27 cellular contexts compared by ENCODE assay signal in the genomic region with DNA sequence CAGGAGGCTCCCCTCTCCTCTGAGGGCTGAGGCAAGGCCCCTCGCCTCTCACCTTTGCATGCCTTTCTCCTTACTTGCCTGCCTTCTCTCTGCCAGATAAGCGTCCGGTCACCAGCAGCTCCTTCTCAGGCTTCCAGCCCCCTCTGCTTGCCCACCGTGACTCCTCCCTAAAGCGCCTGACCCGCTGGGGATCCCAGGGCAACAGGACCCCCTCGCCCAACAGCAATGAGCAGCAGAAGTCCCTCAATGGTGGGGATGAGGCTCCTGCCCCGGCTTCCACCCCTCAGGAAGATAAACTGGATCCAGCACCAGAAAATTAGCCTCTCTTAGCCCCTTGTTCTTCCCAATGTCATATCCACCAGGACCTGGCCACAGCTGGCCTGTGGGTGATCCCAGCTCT. TPM values are rescaled to one million over a fixed set of nuclear protein-coding genes. Genes with fewer than 3 reads are reported as not detected.
DNase-seq lines count a peak whose midpoint lies in the region; ATAC-seq and TF ChIP-seq lines count a peak whose summit lies in the region.
"Had no signal": no experiment of that assay in that cellular context is flagged by ENCODE, and none has a peak within 500 bp of the region (broad histone marks: within the 10 kb centered on the region; RNA-seq: fewer than 3 reads in every experiment).

No MANE protein-coding gene starts in this region.

- no peaks in the 10 kb centered on the region for H3K9me3 Mint-ChIP-seq in MCF 10A (ENCODE audit: unreplicated experiment)
- no peaks in the 10 kb centered on the region for H3K9me3 Mint-ChIP-seq in central memory CD8-positive, alpha-beta T cell
- H3K9me3 Mint-ChIP-seq: activated T-cell treated with anti-CD3 and anti-CD28 coated beads, Interleukin-2, amount 50 U/mL, for 72 hours; immature natural killer cell had no signal

- H2AFZ ChIP-seq in SK-N-SH (ENCODE audit: low read depth) (no peak overlapping the region), hepatocyte (no peak overlapping the region)
- H2AFZ ChIP-seq: PC-9 had no signal

- H3K27me3 Mint-ChIP-seq in MCF 10A (ENCODE audit: insufficient read depth, unreplicated experiment): no peaks in the 10 kb centered on the region
- H3K27me3 Mint-ChIP-seq in central memory CD8-positive, alpha-beta T cell: no peaks in the 10 kb centered on the region

- H3K4me2 ChIP-seq in SK-N-SH (no peak overlapping the region), hepatocyte (no peak overlapping the region)
- H3K4me2 ChIP-seq: PC-9 had no signal

- no peak overlapping the region for H3K9ac ChIP-seq in SK-N-SH

- H3K79me2 ChIP-seq in SK-N-SH (ENCODE audit: insufficient read depth): no peaks in the 10 kb centered on the region
- H3K79me2 ChIP-seq in hepatocyte: no peaks in the 10 kb centered on the region

- ATAC-seq in SK-N-SH treated with all-trans-retinoic acid at 6 μM for 48 hours (no peak), upper lobe of left lung (ENCODE audit: low FRiP score in 2 of 2) (no peak)
- no peak for ATAC-seq in central memory CD8-positive, alpha-beta T cell (replicated peaks; ENCODE audit: extremely low read depth, poor library complexity, severe bottlenecking)
- ATAC-seq: activated CD4-positive, CD25-positive, alpha-beta regulatory T cell treated with anti-CD3 and anti-CD28 coated beads, Interleukin-2, amount 50 U/mL, for 24 hours; activated T-cell treated with anti-CD3 and anti-CD28 coated beads, Interleukin-2, amount 50 U/mL, for 72 hours; gastroesophageal sphincter; left colon; sciatic nerve had no signal

- TF ChIP-seq RAD21 in SK-N-SH (IDR thresholded peaks at IDR 0.05; ENCODE audit: low read length): no peak

- H4K20me1 ChIP-seq in SK-N-SH (ENCODE audit: insufficient read depth) (no peaks in the 10 kb centered on the region), hepatocyte (ENCODE audit: insufficient read depth, poor library complexity, severe bottlenecking) (no peaks in the 10 kb centered on the region)

- CTCF ChIA-PET in SK-N-SH (lab: Yijun Ruan, JAX) (interaction anchor here (0.9 to 1.1 kb wide), 2 partner anchors 79 to 217 kb away, joined by 3 read pairs; no protein-coding TSS in a partner anchor), MCF 10A (lab: Yijun Ruan, JAX) (interaction anchor here (0.6 to 1.3 kb wide), 3 partner anchors 25 to 128 kb away, joined by 3 to 4 read pairs (median 3); no protein-coding TSS in a partner anchor)

- peaks cover 0 to 7% of the 10 kb centered on the region in 2 experiments; a peak in 1 of 4 replicates for H3K4me1 ChIP-seq in SK-N-SH (ENCODE audit: control insufficient read depth in 1 of 2, insufficient read depth in 2 of 2, low read depth in 1 of 2, low read length in 1 of 2)
- no peaks in the 10 kb centered on the region for H3K4me1 ChIP-seq in breast epithelium
- peaks cover 8% of the 10 kb centered on the region for H3K4me1 ChIP-seq in vagina
- H3K4me1 ChIP-seq in hepatocyte (ENCODE audit: insufficient read depth): peaks cover 8% of the 10 kb centered on the region
- peaks cover 6 to 18% (median 14%) of the 10 kb centered on the region in 4 donors for H3K4me1 ChIP-seq in upper lobe of left lung

- no peak for TF ChIP-seq POLR2A in breast epithelium (IDR thresholded peaks at IDR 0.05)
- no peak for TF ChIP-seq POLR2A in vagina (IDR thresholded peaks at IDR 0.05)
- no peak for TF ChIP-seq POLR2A in upper lobe of left lung (IDR thresholded peaks at IDR 0.05)

- DNase-seq in SK-N-SH (peak; percentile 4), MCF 10A (ENCODE audit: unreplicated experiment) (no peak), breast epithelium (ENCODE audit: low spot score in 2 of 2) (no peak), vagina (ENCODE audit: extremely low spot score in 2 of 2) (peak; percentile 52 to 72), hepatocyte (ENCODE audit: low spot score) (no peak), upper lobe of left lung (no peak)
- no peak for DNase-seq in central memory CD8-positive, alpha-beta T cell (ENCODE audit: low spot score in 2 of 2)
- DNase-seq: activated T-cell treated with anti-CD3 and anti-CD28 coated beads, Interleukin-2, amount 50 U/mL, for 72 hours; dermis blood vessel endothelial cell; EL; hippocampal formation; immature natural killer cell; left colon; MV-4-11; NCI-H2171; NCI-H510A treated with DMSO at 0.1 percent for 48 hours; PC-9; Right ventricle myocardium superior; stimulated activated CD4-positive, alpha-beta T cell treated with anti-CD3 and anti-CD28 coated beads, Interleukin-4, amount 100 ng/mL, for 24 hours; stimulated activated naive CD4-positive, alpha-beta T cell; uterus had no signal

- H3K9me2 ChIP-seq in SK-N-SH (no peaks in the 10 kb centered on the region), hepatocyte (replicated peaks; ENCODE audit: insufficient read depth) (no peaks in the 10 kb centered on the region)

- intact Hi-C loops in MCF 10A (cut with micrococcal nuclease): no loop called here
- intact Hi-C loops in breast epithelium (cut with DNase I; ENCODE audit: low total_unique reads): no loop called here
- intact Hi-C loops in vagina (cut with DNase I): no loop called here

- POLR2A ChIA-PET in SK-N-SH (lab: Yijun Ruan, JAX): no interaction called here
- POLR2A ChIA-PET in MCF 10A (lab: Yijun Ruan, JAX): no interaction called here

- no peaks in the 10 kb centered on the region for H3K9me3 ChIP-seq in SK-N-SH
- no peaks in the 10 kb centered on the region for H3K9me3 ChIP-seq in breast epithelium
- H3K9me3 ChIP-seq in vagina: no peaks in the 10 kb centered on the region
- no peaks in the 10 kb centered on the region for H3K9me3 ChIP-seq in hepatocyte (ENCODE audit: low read depth)
- no peaks in the 10 kb centered on the region for H3K9me3 ChIP-seq in upper lobe of left lung
- H3K9me3 ChIP-seq: gastroesophageal sphincter, uterus had no signal

- H3K36me3 Mint-ChIP-seq in MCF 10A (ENCODE audit: insufficient read depth, unreplicated experiment): peaks cover 52% of the 10 kb centered on the region
- H3K36me3 Mint-ChIP-seq in central memory CD8-positive, alpha-beta T cell (ENCODE audit: insufficient read depth): peaks cover 78% of the 10 kb centered on the region

- peaks cover 3% of the 10 kb centered on the region; the same call in 1 of the 2 replicates for H3K27me3 ChIP-seq in SK-N-SH (ENCODE audit: insufficient read depth)
- H3K27me3 ChIP-seq in breast epithelium: no peaks in the 10 kb centered on the region
- no peaks in the 10 kb centered on the region for H3K27me3 ChIP-seq in vagina
- H3K27me3 ChIP-seq in hepatocyte: no peaks in the 10 kb centered on the region
- H3K27me3 ChIP-seq in upper lobe of left lung: no peaks in the 10 kb centered on the region
- H3K27me3 ChIP-seq: gastroesophageal sphincter, uterus had no signal

- no peak overlapping the region for H3K27ac Mint-ChIP-seq in MCF 10A (ENCODE audit: low read depth, unreplicated experiment)
- H3K27ac Mint-ChIP-seq in central memory CD8-positive, alpha-beta T cell (ENCODE audit: low read depth): peak overlapping the region; percentile 51
- H3K27ac Mint-ChIP-seq: progenitor cell of endocrine pancreas had no signal

- TF ChIP-seq EP300 in SK-N-SH (IDR thresholded peaks at IDR 0.05; ENCODE audit: borderline replicate concordance in 1 of 2, low read depth in 1 of 2, low read length in 1 of 2): no peak
- no peak for TF ChIP-seq EP300 in upper lobe of left lung (IDR thresholded peaks at IDR 0.05)

- no peak overlapping the region for H3K27ac ChIP-seq in SK-N-SH (ENCODE audit: low read depth in 2 of 2, low read length in 1 of 2)
- H3K27ac ChIP-seq in breast epithelium: no peak overlapping the region
- no peak overlapping the region for H3K27ac ChIP-seq in vagina
- H3K27ac ChIP-seq in hepatocyte: no peak overlapping the region
- H3K27ac ChIP-seq in upper lobe of left lung: no peak overlapping the region
- H3K27ac ChIP-seq: 22Rv1, gastroesophageal sphincter, PC-9, uterus had no signal

- TF ChIP-seq CTCF in SK-N-SH (IDR thresholded peaks at IDR 0.05) (no peak), MCF 10A (IDR thresholded peaks at IDR 0.05; ENCODE audit: unreplicated experiment) (no peak), breast epithelium (IDR thresholded peaks at IDR 0.05) (no peak), vagina (IDR thresholded peaks at IDR 0.05) (no peak), hepatocyte (IDR thresholded peaks at IDR 0.05; ENCODE audit: poor library complexity) (no peak), upper lobe of left lung (IDR thresholded peaks at IDR 0.05) (no peak)

- peaks cover 10% of the 10 kb centered on the region for H3K4me1 Mint-ChIP-seq in MCF 10A (ENCODE audit: insufficient read depth, unreplicated experiment)
- peaks cover 32% of the 10 kb centered on the region for H3K4me1 Mint-ChIP-seq in central memory CD8-positive, alpha-beta T cell

- TSS peak; percentile 36 for BruUV-seq in MCF 10A (replicated peaks; lab: Mats Ljungman, UMichigan)

- H3K36me3 ChIP-seq in SK-N-SH (replicated peaks in 1 of 2; ENCODE audit: control insufficient read depth in 1 of 2, insufficient read depth in 2 of 2, low read length in 1 of 2) (no peaks in the 10 kb centered on the region), breast epithelium (no peaks in the 10 kb centered on the region), vagina (no peaks in the 10 kb centered on the region), hepatocyte (replicated peaks; ENCODE audit: insufficient read depth, low read depth) (no peaks in the 10 kb centered on the region), upper lobe of left lung (peaks cover 0 to 18% (median 10%) of the 10 kb centered on the region in 4 donors)
- H3K36me3 ChIP-seq: uterus had no signal

- H3K4me3 Mint-ChIP-seq in MCF 10A (ENCODE audit: unreplicated experiment): no peak overlapping the region
- no peak overlapping the region for H3K4me3 Mint-ChIP-seq in central memory CD8-positive, alpha-beta T cell
- H3K4me3 Mint-ChIP-seq: activated T-cell treated with anti-CD3 and anti-CD28 coated beads, Interleukin-2, amount 50 U/mL, for 72 hours; immature natural killer cell had no signal

- no peak overlapping the region for H3K4me3 ChIP-seq in SK-N-SH (ENCODE audit: low read depth in 2 of 2, low read length in 1 of 2)
- H3K4me3 ChIP-seq in breast epithelium: no peak overlapping the region
- H3K4me3 ChIP-seq in vagina: no peak overlapping the region
- no peak overlapping the region for H3K4me3 ChIP-seq in hepatocyte
- no peak overlapping the region for H3K4me3 ChIP-seq in upper lobe of left lung
- H3K4me3 ChIP-seq: gastroesophageal sphincter, PC-9, uterus had no signal

- H3F3A ChIP-seq in SK-N-SH (replicated peaks; ENCODE audit: insufficient read depth): no peaks in the 10 kb centered on the region

- WGBS in SK-N-SH (ENCODE audit: low lambda C conversion rate): 73% methylated on average over 8 of the region's 8 CpGs
- 87% methylated on average over 8 of the region's 8 CpGs for WGBS in hepatocyte (ENCODE audit: low lambda C conversion rate, missing lambda C conversion rate)
- 92 to 93% methylated on average over 7 to 8 of the region's 8 CpGs for WGBS in upper lobe of left lung, 2 donors

RNA-seq across cellular contexts. Expression of gene PPARD, which starts 21.3 kb away (rescaled TPM):
- 11.5 and 13.3 TPM in 2 replicates for polyA plus RNA-seq in SK-N-SH (2012; rRNA removed)
- polyA plus RNA-seq in SK-N-SH (2012; cell fraction: cytosol; rRNA removed): 6.0 and 9.4 TPM in 2 replicates
- polyA plus RNA-seq in SK-N-SH (2012; cell fraction: nucleus; rRNA removed): 19.3 and 20.2 TPM in 2 replicates
- 13.8 and 16.8 TPM in 2 replicates for total RNA-seq in MCF 10A (2022)
- 10 to 100 TPM in 2 of 3 donors, 1 to 10 TPM in 1; 7.2 to 11.1 (median 10.7) TPM for total RNA-seq in breast epithelium
- 21.9 TPM for total RNA-seq in vagina
- total RNA-seq in hepatocyte: 7.6 and 9.1 TPM in 2 replicates
- 17.4 and 20.4 TPM in 2 replicates for polyA plus RNA-seq in hepatocyte
- 10 to 100 TPM; 14.8 to 48.2 (median 31.5) TPM for total RNA-seq in upper lobe of left lung

RNA-seq across cellular contexts. Expression of gene DEF6, which starts 23.5 kb away (rescaled TPM):
- polyA plus RNA-seq in SK-N-SH (2012; rRNA removed) (0.13 and 0.16 TPM in 2 replicates), hepatocyte (3.7 and 3.8 TPM in 2 replicates)
- polyA plus RNA-seq in SK-N-SH (2012; cell fraction: cytosol; rRNA removed): 0.06 and 0.17 TPM in 2 replicates
- 0.62 and 0.73 TPM in 2 replicates for polyA plus RNA-seq in SK-N-SH (2012; cell fraction: nucleus; rRNA removed)
- total RNA-seq in MCF 10A (2022) (17.8 and 23.1 TPM in 2 replicates), breast epithelium (10 to 100 TPM in 2 of 3 donors, 1 to 10 TPM in 1; 4.8 to 14.2 (median 14.1) TPM), vagina (23.1 TPM), hepatocyte (2.2 and 3.7 TPM in 2 replicates), upper lobe of left lung (10 to 100 TPM in 5 of 6 donors, 1 to 10 TPM in 1; 10.0 to 39.8 (median 23.4) TPM)

Comparison
In these comparisons a context has a peak if more than half of its experiments do, and no peak if none do; other contexts are left out.
1. DNase-seq: peak in SK-N-SH (single experiment) and vagina (2 of 2); none in MCF 10A (single experiment), breast epithelium (0 of 2), central memory CD8-positive, alpha-beta T cell (0 of 2), hepatocyte (single experiment) and upper lobe of left lung (0 of 2).